8 cellular contexts compared by ENCODE assay signal in genomic region chr11:65260756-65261590, GRCh38. TPM values are rescaled to one million over a fixed set of nuclear protein-coding genes. Genes with fewer than 3 reads are reported as not detected.
DNase-seq lines count a peak whose midpoint lies in the region; ATAC-seq and TF ChIP-seq lines count a peak whose summit lies in the region.

No MANE protein-coding gene starts in this region.

- peaks cover 4% of the 10 kb centered on the region for H3K27me3 Mint-ChIP-seq in nephron (ENCODE audit: low read depth)

- peaks cover 4% of the 10 kb centered on the region; the same call in 1 of the 2 replicates for H3K36me3 ChIP-seq in Karpas-422 (ENCODE audit: insufficient read depth, low read length)
- H3K36me3 ChIP-seq in colonic mucosa, result no peaks in the 10 kb centered on the region

- no peaks in the 10 kb centered on the region for H3K27me3 ChIP-seq in Karpas-422 (ENCODE audit: low read length)
- H3K27me3 ChIP-seq in colonic mucosa, result no peaks in the 10 kb centered on the region

- H4K20me1 ChIP-seq in Karpas-422 (ENCODE audit: insufficient read depth, low read depth, low read length), result no peaks in the 10 kb centered on the region

- DNase-seq in Karpas-422 (peak; percentile 43), colonic mucosa (no peak), NCI-H1092 treated with DMSO at 0.1 percent for 48 hours (lab: John Stamatoyannopoulos, UW) (no peak), AML-193 (lab: John Stamatoyannopoulos, UW) (no peak)

- ATAC-seq in GM21381 (IDR thresholded peaks at IDR 0.05; ENCODE audit: unreplicated experiment), result peak; percentile 13
- ATAC-seq in HG02884 (IDR thresholded peaks at IDR 0.05; ENCODE audit: unreplicated experiment), result no peak
- ATAC-seq in HG02610 (IDR thresholded peaks at IDR 0.05; ENCODE audit: unreplicated experiment), result no peak

- no peak for TF ChIP-seq CTCF in colonic mucosa (IDR thresholded peaks at IDR 0.05)
- TF ChIP-seq CTCF in nephron (IDR thresholded peaks at IDR 0.05; ENCODE audit: unreplicated experiment in 3 of 3), result no peak

- peak overlapping the region; percentile 77; the same call in 1 of the 2 replicates for H2AFZ ChIP-seq in Karpas-422 (ENCODE audit: low read length)

- H3K9me3 Mint-ChIP-seq in nephron, result no peaks in the 10 kb centered on the region

- peaks cover 42% of the 10 kb centered on the region for H3K79me2 ChIP-seq in Karpas-422 (ENCODE audit: low read length)

- no peaks in the 10 kb centered on the region for H3K9me2 ChIP-seq in Karpas-422 (replicated peaks; ENCODE audit: insufficient read depth, low read length)

- peaks cover 24% of the 10 kb centered on the region for H3K4me1 Mint-ChIP-seq in nephron

- H3K4me1 ChIP-seq in Karpas-422 (ENCODE audit: low read length) (peaks cover 34% of the 10 kb centered on the region), colonic mucosa (peaks cover 5% of the 10 kb centered on the region)

- H3K4me3 Mint-ChIP-seq in nephron, result peak overlapping the region; percentile 84 to 89 (median 89)

- H3K27ac ChIP-seq in Karpas-422 (ENCODE audit: low read length) (peak overlapping the region; percentile 52; the same call in 1 of the 2 replicates), colonic mucosa (peak overlapping the region; percentile 94)

- H3K4me3 ChIP-seq in Karpas-422 (ENCODE audit: low read length) (peak overlapping the region; percentile 77), colonic mucosa (peak overlapping the region; percentile 93)

- intact Hi-C loops in colonic mucosa (cut with DNase I), result no loop called here

- H3K27ac Mint-ChIP-seq in nephron, result peak overlapping the region; percentile 63 to 89 (median 84)

- H3K9ac ChIP-seq in Karpas-422 (ENCODE audit: low read length) (peak overlapping the region; percentile 78), colonic mucosa (ENCODE audit: low read depth in 2 of 2, low read length in 2 of 2) (peak overlapping the region; percentile 86 to 92)

- H3K4me2 ChIP-seq in Karpas-422 (ENCODE audit: low read depth, low read length, poor library complexity, severe bottlenecking), result peak overlapping the region; percentile 89

- H3K36me3 Mint-ChIP-seq in nephron (ENCODE audit: low read depth), result peaks cover 8% of the 10 kb centered on the region

- H3K9me3 ChIP-seq in Karpas-422 (ENCODE audit: low read length) (no peaks in the 10 kb centered on the region), colonic mucosa (no peaks in the 10 kb centered on the region)

RNA-seq across cellular contexts. Expression of gene POLA2, which starts 0.8 kb away (rescaled TPM):
- total RNA-seq in Karpas-422 (2014; rRNA removed; shearing (Covaris generic); ENCODE audit: low replicate concordance), result 13.2 and 19.0 TPM in 2 replicates
- 10 to 100 TPM in 1 of 2 donors, 1 to 10 TPM in 1; 5.9 to 28.0 TPM for total RNA-seq in colonic mucosa

RNA-seq across cellular contexts. Expression of gene CDC42EP2, which starts 53.7 kb away (rescaled TPM):
- total RNA-seq in Karpas-422 (2014; rRNA removed; shearing (Covaris generic); ENCODE audit: low replicate concordance), result 0.43 and 2.6 TPM in 2 replicates
- total RNA-seq in colonic mucosa, result 10 to 100 TPM in 1 of 2 donors, 1 to 10 TPM in 1; 7.8 to 28.3 TPM
